In genomic region chr14:63512861-63513260, GRCh38 we compare ENCODE assay signal across 1 cellular context.
TF ChIP-seq lines count a peak whose summit lies in the region.

No MANE protein-coding gene starts in this region.

TF ChIP-seq in HEK293, 187 proteins besides CTCF, POLR2A, EP300 and RAD21:
- TF ChIP-seq PRDM4 (tag by site-specific recombination; IDR thresholded peaks at IDR 0.05), result peak; percentile 67
- no peak for TF ChIP-seq ZBTB21 (tag by site-specific recombination; IDR thresholded peaks at IDR 0.05)
TF ChIP-seq in HEK293: peak in this region for 1.
